Comparison of ENCODE assay signal across 9 cellular contexts in the genomic region with DNA sequence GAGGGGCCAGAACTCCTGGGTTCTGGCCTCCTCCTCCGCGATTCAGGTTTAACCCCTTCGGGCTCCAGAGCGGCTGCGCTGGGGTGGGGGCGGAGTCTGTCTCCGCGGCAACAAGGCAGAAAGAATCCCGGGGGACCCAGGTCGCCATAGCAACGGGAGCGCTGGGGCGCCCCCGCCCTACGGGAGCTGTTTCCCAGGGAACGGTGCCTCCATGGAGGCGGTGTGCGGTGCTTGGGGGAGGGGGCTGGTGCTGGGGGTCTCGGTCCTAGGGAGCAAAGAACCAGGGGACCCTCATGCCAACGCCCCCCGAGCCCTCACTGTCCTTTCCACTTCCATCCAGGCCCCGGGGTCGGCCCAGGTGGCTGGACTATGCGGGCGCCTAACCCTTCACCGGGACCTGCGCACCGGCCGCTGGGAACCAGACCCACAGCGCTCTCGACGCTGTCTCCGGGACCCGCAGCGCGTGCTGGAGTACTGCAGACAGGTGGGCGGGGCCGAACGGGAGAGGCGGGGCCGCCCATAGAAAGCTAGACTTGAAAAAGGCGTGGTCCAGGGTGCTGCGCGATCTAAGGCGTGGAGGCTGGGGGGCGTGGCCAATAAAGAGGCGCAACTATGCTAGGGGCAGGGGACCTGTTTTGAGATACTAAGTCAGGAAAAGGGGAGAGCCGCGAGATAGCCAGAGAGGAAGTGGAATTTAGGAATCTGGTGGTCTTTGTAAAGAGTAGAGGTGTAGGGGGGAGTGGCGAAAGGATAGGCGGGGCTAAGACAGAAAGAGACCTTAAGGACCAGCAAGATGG. TPM values are rescaled to one million over a fixed set of nuclear protein-coding genes. Genes with fewer than 3 reads are reported as not detected.
DNase-seq lines count a peak whose midpoint lies in the region; ATAC-seq lines count a peak whose summit lies in the region.
"Had no signal": no experiment of that assay in that cellular context is flagged by ENCODE, and none has a peak within 500 bp of the region (broad histone marks: within the 10 kb centered on the region; RNA-seq: fewer than 3 reads in every experiment).

No MANE protein-coding gene starts in this region.

- POLR2A ChIA-PET in activated CD4-positive, alpha-beta memory T cell treated with anti-CD3 and anti-CD28 coated beads for 36 hours (lab: Charles Lee), result interaction anchor here (0.9 kb wide), 2 partner anchors 107 to 129 kb away, joined by 3 to 4 read pairs; no protein-coding TSS in a partner anchor

- ATAC-seq in HG03469 (IDR thresholded peaks at IDR 0.05; ENCODE audit: unreplicated experiment), result peak; percentile 41
- no peak for ATAC-seq in HG03460 (IDR thresholded peaks at IDR 0.05; ENCODE audit: unreplicated experiment)

- H3K9me3 Mint-ChIP-seq in activated CD4-positive, alpha-beta memory T cell treated with anti-CD3 and anti-CD28 coated beads for 36 hours, result no peaks in the 10 kb centered on the region

- H3K4me1 Mint-ChIP-seq in activated CD4-positive, alpha-beta memory T cell treated with anti-CD3 and anti-CD28 coated beads for 36 hours (ENCODE audit: low read depth), result peaks cover 14% of the 10 kb centered on the region

- H3K27me3 Mint-ChIP-seq in activated CD4-positive, alpha-beta memory T cell treated with anti-CD3 and anti-CD28 coated beads for 36 hours, result peaks cover 38% of the 10 kb centered on the region

- no peaks in the 10 kb centered on the region for H3K36me3 Mint-ChIP-seq in activated CD4-positive, alpha-beta memory T cell treated with anti-CD3 and anti-CD28 coated beads for 36 hours

- CTCF ChIA-PET in activated CD4-positive, alpha-beta memory T cell treated with anti-CD3 and anti-CD28 coated beads for 36 hours (lab: Charles Lee), result interaction anchor here (0.6 to 1.2 kb wide), 4 partner anchors 10 to 168 kb away, joined by 3 to 6 read pairs (median 3); no protein-coding TSS in a partner anchor

- peak overlapping the region; percentile 64 for H3K4me3 Mint-ChIP-seq in activated CD4-positive, alpha-beta memory T cell treated with anti-CD3 and anti-CD28 coated beads for 36 hours

- peak; percentile 97 for DNase-seq in DMS 273 (lab: John Stamatoyannopoulos, UW; ENCODE audit: unreplicated experiment)
- peak; percentile 99 for DNase-seq in NCI-H748 (lab: John Stamatoyannopoulos, UW; ENCODE audit: unreplicated experiment)
- DNase-seq in activated CD4-positive, alpha-beta memory T cell treated with anti-CD3 and anti-CD28 coated beads for 36 hours, result peak; percentile 91
- peak; percentile 70 for DNase-seq in dermis blood vessel endothelial cell
- peak; percentile 73 to 74 for DNase-seq in lung microvascular endothelial cell (ENCODE audit: low read depth in 2 of 2)
- peak; percentile 53 for DNase-seq in stimulated activated CD8-positive, alpha-beta memory T cell treated with anti-CD3 and anti-CD28 coated beads, Interleukin-15, amount 100 ng/mL, for 24 hours (ENCODE audit: low read depth)

- intact Hi-C loops in activated CD4-positive, alpha-beta memory T cell treated with anti-CD3 and anti-CD28 coated beads for 36 hours (cut with micrococcal nuclease), result loop anchor here (5.0 kb wide), 1 partner anchor 177 kb away; no protein-coding TSS in a partner anchor

- no peak overlapping the region for H3K27ac Mint-ChIP-seq in activated CD4-positive, alpha-beta memory T cell treated with anti-CD3 and anti-CD28 coated beads for 36 hours

RNA-seq across cellular contexts. Expression of gene APLP1, which starts 1.2 kb away (rescaled TPM):
- 1 to 10 TPM; 1.2 to 2.6 TPM for total RNA-seq in activated CD4-positive, alpha-beta memory T cell treated with anti-CD3 and anti-CD28 coated beads for 36 hours
- total RNA-seq in dermis blood vessel endothelial cell, result 1.9 and 2.5 TPM in 2 replicates
- 1.2 and 2.2 TPM in 2 replicates for total RNA-seq in lung microvascular endothelial cell

RNA-seq across cellular contexts. Expression of gene KIRREL2, which starts 12.8 kb away (rescaled TPM):
- under 1 TPM; 0.78 to 0.92 TPM for total RNA-seq in activated CD4-positive, alpha-beta memory T cell treated with anti-CD3 and anti-CD28 coated beads for 36 hours
- total RNA-seq in dermis blood vessel endothelial cell (not detected in 2 replicates), lung microvascular endothelial cell (not detected in 2 replicates)

RNA-seq across cellular contexts. Expression of gene NPHS1, which starts 17.2 kb away (rescaled TPM):
- total RNA-seq in activated CD4-positive, alpha-beta memory T cell treated with anti-CD3 and anti-CD28 coated beads for 36 hours, result not detected
- total RNA-seq in dermis blood vessel endothelial cell (not detected in 2 replicates), lung microvascular endothelial cell (not detected in 2 replicates)
- total RNA-seq: T-helper 1 cell treated with Interleukin-12 subunit alpha and Interleukin-12 subunit beta and Interleukin-4 antibody, amounts not matched to agents 30 ng/mL and 1 ng/mL, for 36 hours had no signal

RNA-seq across cellular contexts. Expression of gene NFKBID, which starts 30.8 kb away (rescaled TPM):
- total RNA-seq in activated CD4-positive, alpha-beta memory T cell treated with anti-CD3 and anti-CD28 coated beads for 36 hours, result 10 to 100 TPM; 66.7 to 70.9 TPM
- total RNA-seq in dermis blood vessel endothelial cell (2.7 and 3.2 TPM in 2 replicates), lung microvascular endothelial cell (1.3 and 3.8 TPM in 2 replicates)

RNA-seq across cellular contexts. Expression of gene HCST, which starts 32.8 kb away (rescaled TPM):
- 10 to 100 TPM; 50.7 to 52.9 TPM for total RNA-seq in activated CD4-positive, alpha-beta memory T cell treated with anti-CD3 and anti-CD28 coated beads for 36 hours
- total RNA-seq in dermis blood vessel endothelial cell (0.19 TPM in 1 of 2 replicates, not detected in the other), lung microvascular endothelial cell (0.22 and 0.40 TPM in 2 replicates)
